ENCODE assay signal across 11 cellular contexts in the genomic region with DNA sequence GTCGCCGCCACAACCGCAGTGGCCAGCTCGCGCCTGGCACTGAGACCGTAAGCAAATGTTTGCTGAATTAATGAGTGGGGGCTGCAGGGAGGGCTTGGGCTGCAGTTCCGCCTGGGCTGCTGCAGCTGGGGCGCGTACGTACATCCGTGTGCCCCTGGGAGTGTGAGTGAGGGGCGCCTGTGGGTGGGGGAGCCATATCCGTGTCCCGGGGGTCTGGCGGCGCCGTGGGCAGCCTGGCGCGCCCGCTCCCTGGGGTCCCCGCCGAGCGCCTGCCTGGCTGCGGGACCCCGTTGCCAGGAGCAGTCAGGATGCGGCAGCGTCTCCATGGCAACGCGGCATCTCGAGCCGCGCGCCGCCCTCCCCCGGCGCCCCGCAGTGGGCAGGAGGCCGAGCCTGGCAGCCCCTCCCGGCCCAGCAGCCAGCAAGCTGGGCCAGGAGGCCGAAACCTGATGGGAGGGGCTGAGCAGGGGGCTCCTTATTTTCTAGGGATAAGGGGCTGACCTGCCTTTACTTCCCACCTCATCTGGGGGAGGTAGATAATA. TPM values are rescaled to one million over a fixed set of nuclear protein-coding genes. Genes with fewer than 3 reads are reported as not detected.
A peak's percentile ranks its signal among the peaks of the same experiment; 100 is the strongest.
DNase-seq lines count a peak whose midpoint lies in the region; ATAC-seq, FAIRE-seq and TF ChIP-seq lines count a peak whose summit lies in the region.
"Had no signal": no experiment of that assay in that cellular context is flagged by ENCODE, and none has a peak within 500 bp of the region (broad histone marks: within the 10 kb centered on the region; RNA-seq: fewer than 3 reads in every experiment).

No MANE protein-coding gene starts in this region.

- intact Hi-C loops in stomach (cut with DNase I; ENCODE audit: low total_unique reads) = loop anchor here (10.0 kb wide), 1 partner anchor 70 kb away; no protein-coding TSS in a partner anchor
- intact Hi-C loops in left lung (cut with DNase I) = loop anchor here (2.0 to 10.0 kb wide), 2 partner anchors 130 kb away; no protein-coding TSS in a partner anchor
- intact Hi-C loops in pancreas (cut with DNase I) = loop anchor here (2.0 to 10.0 kb wide), 3 partner anchors 130 to 337 kb away; no protein-coding TSS in a partner anchor

- H3K9me3 Mint-ChIP-seq in activated naive CD8-positive, alpha-beta T cell treated with anti-CD3 and anti-CD28 coated beads for 36 hours = no peaks in the 10 kb centered on the region
- H3K9me3 Mint-ChIP-seq: dendritic cell treated with granulocyte-macrophage colony-stimulating factor and Interleukin-4, amounts not matched to agents 40 ng/mL and 50 ng/mL, for 4 days had no signal

- no peak overlapping the region for H3K27ac Mint-ChIP-seq in activated naive CD8-positive, alpha-beta T cell treated with anti-CD3 and anti-CD28 coated beads for 36 hours

- H3K4me3 ChIP-seq in stomach (peak overlapping the region in 1 of 4 donors; percentile 19), left lung (no peak overlapping the region), pancreas (no peak overlapping the region)
- H3K4me3 ChIP-seq: SJCRH30 had no signal

- no peak for TF ChIP-seq EP300 in stomach (IDR thresholded peaks at IDR 0.05)

- H3K36me3 ChIP-seq in stomach = no peaks in the 10 kb centered on the region
- no peaks in the 10 kb centered on the region for H3K36me3 ChIP-seq in left lung
- no peaks in the 10 kb centered on the region for H3K36me3 ChIP-seq in pancreas
- H3K36me3 ChIP-seq: SJCRH30 had no signal

- no peak for TF ChIP-seq POLR2A in stomach (IDR thresholded peaks at IDR 0.05)

- TF ChIP-seq CTCF in GM10266 (IDR thresholded peaks at IDR 0.05; ENCODE audit: control insufficient read depth, insufficient read depth, low read depth, missing control alignments) (no peak), stomach (IDR thresholded peaks at IDR 0.05) (no peak), left lung (IDR thresholded peaks at IDR 0.05) (no peak), pancreas (IDR thresholded peaks at IDR 0.05) (no peak)

- peak; percentile 51 for DNase-seq in AG20443 (ENCODE audit: low spot score)
- DNase-seq in GM10266 (ENCODE audit: extremely low spot score) = peak; percentile 67
- peak; percentile 45 for DNase-seq in activated naive CD8-positive, alpha-beta T cell treated with anti-CD3 and anti-CD28 coated beads for 36 hours
- DNase-seq in iPS-NIHi7 (ENCODE audit: extremely low spot score) = peak; percentile 78
- DNase-seq in stomach = no peak
- DNase-seq in left lung = no peak
- no peak for DNase-seq in SW480 (ENCODE audit: low spot score)
- no peak for DNase-seq in pancreas
- DNase-seq: DMS79 had no signal

- WGBS in stomach, 5 donors = 6 to 22% (median 10%) methylated on average over 9 to 40 of the region's 40 CpGs
- WGBS in pancreas, 2 donors = 25 to 28% methylated on average over 30 to 40 of the region's 40 CpGs

- H3K36me3 Mint-ChIP-seq in activated naive CD8-positive, alpha-beta T cell treated with anti-CD3 and anti-CD28 coated beads for 36 hours = no peaks in the 10 kb centered on the region

- H3K27ac ChIP-seq in stomach (no peak overlapping the region), left lung (no peak overlapping the region), pancreas (no peak overlapping the region)
- H3K27ac ChIP-seq: SJCRH30 had no signal

- H3K27me3 Mint-ChIP-seq in activated naive CD8-positive, alpha-beta T cell treated with anti-CD3 and anti-CD28 coated beads for 36 hours = peaks cover 33% of the 10 kb centered on the region

- H3K9me3 ChIP-seq in stomach (no peaks in the 10 kb centered on the region), left lung (no peaks in the 10 kb centered on the region), pancreas (no peaks in the 10 kb centered on the region)
- H3K9me3 ChIP-seq: SJCRH30 had no signal

- H3K4me1 Mint-ChIP-seq in activated naive CD8-positive, alpha-beta T cell treated with anti-CD3 and anti-CD28 coated beads for 36 hours = peaks cover 11% of the 10 kb centered on the region

- H3K27me3 ChIP-seq in stomach (peaks cover 6 to 34% (median 20%) of the 10 kb centered on the region in 3 donors), left lung (peaks cover 14 to 55% of the 10 kb centered on the region in 2 donors), pancreas (no peaks in the 10 kb centered on the region)

- no peak for ATAC-seq in left lung
- ATAC-seq in pancreas = no peak

- no peak overlapping the region for H3K4me3 Mint-ChIP-seq in activated naive CD8-positive, alpha-beta T cell treated with anti-CD3 and anti-CD28 coated beads for 36 hours
- H3K4me3 Mint-ChIP-seq: dendritic cell treated with granulocyte-macrophage colony-stimulating factor and Interleukin-4, amounts not matched to agents 40 ng/mL and 50 ng/mL, for 4 days had no signal

- no peak for FAIRE-seq in pancreas (lab: Jason Lieb, UNC)

- H3K4me1 ChIP-seq in stomach = peaks cover 8 to 30% (median 21%) of the 10 kb centered on the region in 4 donors
- H3K4me1 ChIP-seq in left lung = peaks cover 0 to 4% of the 10 kb centered on the region in 2 donors
- peaks cover 0 to 6% (median 6%) of the 10 kb centered on the region in 3 donors for H3K4me1 ChIP-seq in pancreas

RNA-seq across cellular contexts. Expression of gene PSD2, which starts 31.3 kb away (rescaled TPM):
- not detected for total RNA-seq in activated naive CD8-positive, alpha-beta T cell treated with anti-CD3 and anti-CD28 coated beads for 36 hours
- under 1 TPM in 1 of 5 donors, not detected in 4; 0.73 TPM for total RNA-seq in stomach
- under 1 TPM in 1 of 3 donors, not detected in 2; 0.05 TPM for polyA plus RNA-seq in stomach
- under 1 TPM in 1 of 2 donors, not detected in 1; 0.06 TPM for total RNA-seq in left lung
- under 1 TPM; 0.06 to 0.66 (median 0.08) TPM for total RNA-seq in pancreas
- under 1 TPM; 0.45 to 0.49 TPM for polyA plus RNA-seq in pancreas
- total RNA-seq: SJCRH30 had no signal

Comparison
In these comparisons a context has a peak if more than half of its experiments do, and no peak if none do; other contexts are left out.
1. DNase-seq: peak in AG20443 (single experiment), GM10266 (single experiment), activated naive CD8-positive, alpha-beta T cell treated with anti-CD3 and anti-CD28 coated beads for 36 hours (single experiment) and iPS-NIHi7 (single experiment); none in stomach (single experiment), left lung (0 of 2), SW480 (single experiment) and pancreas (0 of 6).